In the genomic region with DNA sequence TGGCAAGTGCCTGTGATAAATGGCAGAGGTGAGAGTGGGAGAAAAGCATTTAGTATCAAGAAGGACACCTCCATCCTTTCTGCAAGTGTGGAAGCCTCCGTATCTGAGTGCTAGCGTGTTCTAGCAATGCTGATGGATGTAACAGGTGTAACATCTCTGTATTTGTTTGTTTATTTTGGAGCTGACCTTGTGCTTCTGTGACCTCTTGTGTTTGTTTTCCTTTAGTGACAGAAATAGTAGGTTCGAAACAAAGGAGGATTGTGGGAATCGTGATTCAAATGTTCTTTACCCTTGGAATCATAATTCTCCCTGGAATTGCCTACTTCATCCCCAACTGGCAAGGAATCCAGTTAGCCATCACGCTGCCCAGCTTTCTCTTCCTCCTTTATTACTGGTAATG, we compare ENCODE assay signal across 1 cellular context.
TF ChIP-seq lines count a peak whose summit lies in the region.

No MANE protein-coding gene starts in this region.

TF ChIP-seq in HepG2, 621 proteins besides CTCF, POLR2A, EP300 and RAD21 (continued from another document and continues in another):
- TF ChIP-seq HMG20A (CRISPR knock-in tag; IDR thresholded peaks at IDR 0.05; ENCODE audit: borderline replicate concordance), result peak; percentile 48; the same call in 1 of the 2 replicates
- TF ChIP-seq ZNF724P (CRISPR knock-in tag; IDR thresholded peaks at IDR 0.05; ENCODE audit: borderline replicate concordance), result no peak
- peak; percentile 67; the same call in 1 of the 2 replicates for TF ChIP-seq FOXA3 (CRISPR knock-in tag; IDR thresholded peaks at IDR 0.05)
- TF ChIP-seq ZNF546 (CRISPR knock-in tag; conservative IDR thresholded peaks at IDR 0.05), result no peak
- no peak for TF ChIP-seq ZNF230 (CRISPR knock-in tag; IDR thresholded peaks at IDR 0.05)
- no peak for TF ChIP-seq HDAC2 (CRISPR knock-in tag; IDR thresholded peaks at IDR 0.05)
- TF ChIP-seq CSRNP1 (CRISPR knock-in tag; IDR thresholded peaks at IDR 0.05), result no peak
- no peak for TF ChIP-seq SIX4 (CRISPR knock-in tag; IDR thresholded peaks at IDR 0.05)
- TF ChIP-seq SIN3A (IDR thresholded peaks at IDR 0.05; ENCODE audit: borderline replicate concordance, low read depth, low read length), result no peak
- TF ChIP-seq NR2F1 (CRISPR knock-in tag; IDR thresholded peaks at IDR 0.05), result peak; percentile 51 to 76; a peak in 3 of 4 replicates
- TF ChIP-seq NR3C1 (CRISPR knock-in tag; IDR thresholded peaks at IDR 0.05), result no peak
- TF ChIP-seq NR2F6 (IDR thresholded peaks at IDR 0.05), result peak; percentile 37; the same call in 1 of the 2 replicates
- peak; percentile 43; the same call in 1 of the 2 replicates for TF ChIP-seq NR2F6 (CRISPR knock-in tag; IDR thresholded peaks at IDR 0.05)
- TF ChIP-seq, protein P1, sequence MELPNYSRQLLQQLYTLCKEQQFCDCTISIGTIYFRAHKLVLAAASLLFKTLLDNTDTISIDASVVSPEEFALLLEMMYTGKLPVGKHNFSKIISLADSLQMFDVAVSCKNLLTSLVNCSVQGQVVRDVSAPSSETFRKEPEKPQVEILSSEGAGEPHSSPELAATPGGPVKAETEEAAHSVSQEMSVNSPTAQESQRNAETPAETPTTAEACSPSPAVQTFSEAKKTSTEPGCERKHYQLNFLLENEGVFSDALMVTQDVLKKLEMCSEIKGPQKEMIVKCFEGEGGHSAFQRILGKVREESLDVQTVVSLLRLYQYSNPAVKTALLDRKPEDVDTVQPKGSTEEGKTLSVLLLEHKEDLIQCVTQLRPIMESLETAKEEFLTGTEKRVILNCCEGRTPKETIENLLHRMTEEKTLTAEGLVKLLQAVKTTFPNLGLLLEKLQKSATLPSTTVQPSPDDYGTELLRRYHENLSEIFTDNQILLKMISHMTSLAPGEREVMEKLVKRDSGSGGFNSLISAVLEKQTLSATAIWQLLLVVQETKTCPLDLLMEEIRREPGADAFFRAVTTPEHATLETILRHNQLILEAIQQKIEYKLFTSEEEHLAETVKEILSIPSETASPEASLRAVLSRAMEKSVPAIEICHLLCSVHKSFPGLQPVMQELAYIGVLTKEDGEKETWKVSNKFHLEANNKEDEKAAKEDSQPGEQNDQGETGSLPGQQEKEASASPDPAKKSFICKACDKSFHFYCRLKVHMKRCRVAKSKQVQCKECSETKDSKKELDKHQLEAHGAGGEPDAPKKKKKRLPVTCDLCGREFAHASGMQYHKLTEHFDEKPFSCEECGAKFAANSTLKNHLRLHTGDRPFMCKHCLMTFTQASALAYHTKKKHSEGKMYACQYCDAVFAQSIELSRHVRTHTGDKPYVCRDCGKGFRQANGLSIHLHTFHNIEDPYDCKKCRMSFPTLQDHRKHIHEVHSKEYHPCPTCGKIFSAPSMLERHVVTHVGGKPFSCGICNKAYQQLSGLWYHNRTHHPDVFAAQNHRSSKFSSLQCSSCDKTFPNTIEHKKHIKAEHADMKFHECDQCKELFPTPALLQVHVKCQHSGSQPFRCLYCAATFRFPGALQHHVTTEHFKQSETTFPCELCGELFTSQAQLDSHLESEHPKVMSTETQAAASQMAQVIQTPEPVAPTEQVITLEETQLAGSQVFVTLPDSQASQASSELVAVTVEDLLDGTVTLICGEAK (IDR thresholded peaks at IDR 0.05), result no peak
- TF ChIP-seq, protein P1 (CRISPR knock-in tag; IDR thresholded peaks at IDR 0.05), result no peak
- no peak for TF ChIP-seq ADNP (CRISPR knock-in tag; IDR thresholded peaks at IDR 0.05)
- TF ChIP-seq MEF2D (CRISPR knock-in tag; IDR thresholded peaks at IDR 0.05), result 0 out of 2 replicates have a peak, but pooled peaks have one; percentile 24
- TF ChIP-seq ARNTL (CRISPR knock-in tag; IDR thresholded peaks at IDR 0.05), result no peak
- no peak for TF ChIP-seq SAP130 (CRISPR knock-in tag; IDR thresholded peaks at IDR 0.05; ENCODE audit: low read depth)
- TF ChIP-seq ZNF33A (CRISPR knock-in tag; IDR thresholded peaks at IDR 0.05; ENCODE audit: borderline replicate concordance), result no peak
- TF ChIP-seq ZNF335 (CRISPR knock-in tag; IDR thresholded peaks at IDR 0.05), result no peak
- TF ChIP-seq PCBP1 (IDR thresholded peaks at IDR 0.05; ENCODE audit: borderline replicate concordance, low read depth, low read length), result no peak
- no peak for TF ChIP-seq ZNF556 (CRISPR knock-in tag; IDR thresholded peaks at IDR 0.05; ENCODE audit: borderline replicate concordance)
- TF ChIP-seq NFE2 (CRISPR knock-in tag; IDR thresholded peaks at IDR 0.05), result no peak
- TF ChIP-seq ZNF18 (CRISPR knock-in tag; IDR thresholded peaks at IDR 0.05; ENCODE audit: insufficient replicate concordance), result no peak
- TF ChIP-seq MEIS2 (CRISPR knock-in tag; IDR thresholded peaks at IDR 0.05), result no peak
- TF ChIP-seq, protein P2, sequence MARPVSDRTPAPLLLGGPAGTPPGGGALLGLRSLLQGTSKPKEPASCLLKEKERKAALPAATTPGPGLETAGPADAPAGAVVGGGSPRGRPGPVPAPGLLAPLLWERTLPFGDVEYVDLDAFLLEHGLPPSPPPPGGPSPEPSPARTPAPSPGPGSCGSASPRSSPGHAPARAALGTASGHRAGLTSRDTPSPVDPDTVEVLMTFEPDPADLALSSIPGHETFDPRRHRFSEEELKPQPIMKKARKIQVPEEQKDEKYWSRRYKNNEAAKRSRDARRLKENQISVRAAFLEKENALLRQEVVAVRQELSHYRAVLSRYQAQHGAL (CRISPR knock-in tag; IDR thresholded peaks at IDR 0.05; ENCODE audit: not compliant biosample characterization), result no peak
- TF ChIP-seq, protein P3, sequence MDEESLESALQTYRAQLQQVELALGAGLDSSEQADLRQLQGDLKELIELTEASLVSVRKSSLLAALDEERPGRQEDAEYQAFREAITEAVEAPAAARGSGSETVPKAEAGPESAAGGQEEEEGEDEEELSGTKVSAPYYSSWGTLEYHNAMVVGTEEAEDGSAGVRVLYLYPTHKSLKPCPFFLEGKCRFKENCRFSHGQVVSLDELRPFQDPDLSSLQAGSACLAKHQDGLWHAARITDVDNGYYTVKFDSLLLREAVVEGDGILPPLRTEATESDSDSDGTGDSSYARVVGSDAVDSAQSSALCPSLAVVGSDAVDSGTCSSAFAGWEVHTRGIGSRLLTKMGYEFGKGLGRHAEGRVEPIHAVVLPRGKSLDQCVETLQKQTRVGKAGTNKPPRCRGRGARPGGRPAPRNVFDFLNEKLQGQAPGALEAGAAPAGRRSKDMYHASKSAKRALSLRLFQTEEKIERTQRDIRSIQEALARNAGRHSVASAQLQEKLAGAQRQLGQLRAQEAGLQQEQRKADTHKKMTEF (CRISPR knock-in tag; IDR thresholded peaks at IDR 0.05), result no peak
- TF ChIP-seq, protein P4, sequence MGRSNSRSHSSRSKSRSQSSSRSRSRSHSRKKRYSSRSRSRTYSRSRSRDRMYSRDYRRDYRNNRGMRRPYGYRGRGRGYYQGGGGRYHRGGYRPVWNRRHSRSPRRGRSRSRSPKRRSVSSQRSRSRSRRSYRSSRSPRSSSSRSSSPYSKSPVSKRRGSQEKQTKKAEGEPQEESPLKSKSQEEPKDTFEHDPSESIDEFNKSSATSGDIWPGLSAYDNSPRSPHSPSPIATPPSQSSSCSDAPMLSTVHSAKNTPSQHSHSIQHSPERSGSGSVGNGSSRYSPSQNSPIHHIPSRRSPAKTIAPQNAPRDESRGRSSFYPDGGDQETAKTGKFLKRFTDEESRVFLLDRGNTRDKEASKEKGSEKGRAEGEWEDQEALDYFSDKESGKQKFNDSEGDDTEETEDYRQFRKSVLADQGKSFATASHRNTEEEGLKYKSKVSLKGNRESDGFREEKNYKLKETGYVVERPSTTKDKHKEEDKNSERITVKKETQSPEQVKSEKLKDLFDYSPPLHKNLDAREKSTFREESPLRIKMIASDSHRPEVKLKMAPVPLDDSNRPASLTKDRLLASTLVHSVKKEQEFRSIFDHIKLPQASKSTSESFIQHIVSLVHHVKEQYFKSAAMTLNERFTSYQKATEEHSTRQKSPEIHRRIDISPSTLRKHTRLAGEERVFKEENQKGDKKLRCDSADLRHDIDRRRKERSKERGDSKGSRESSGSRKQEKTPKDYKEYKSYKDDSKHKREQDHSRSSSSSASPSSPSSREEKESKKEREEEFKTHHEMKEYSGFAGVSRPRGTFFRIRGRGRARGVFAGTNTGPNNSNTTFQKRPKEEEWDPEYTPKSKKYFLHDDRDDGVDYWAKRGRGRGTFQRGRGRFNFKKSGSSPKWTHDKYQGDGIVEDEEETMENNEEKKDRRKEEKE (IDR thresholded peaks at IDR 0.05), result no peak
- TF ChIP-seq SUZ12 (IDR thresholded peaks at IDR 0.05; ENCODE audit: low read depth, low read length), result no peak
- TF ChIP-seq, protein P5, sequence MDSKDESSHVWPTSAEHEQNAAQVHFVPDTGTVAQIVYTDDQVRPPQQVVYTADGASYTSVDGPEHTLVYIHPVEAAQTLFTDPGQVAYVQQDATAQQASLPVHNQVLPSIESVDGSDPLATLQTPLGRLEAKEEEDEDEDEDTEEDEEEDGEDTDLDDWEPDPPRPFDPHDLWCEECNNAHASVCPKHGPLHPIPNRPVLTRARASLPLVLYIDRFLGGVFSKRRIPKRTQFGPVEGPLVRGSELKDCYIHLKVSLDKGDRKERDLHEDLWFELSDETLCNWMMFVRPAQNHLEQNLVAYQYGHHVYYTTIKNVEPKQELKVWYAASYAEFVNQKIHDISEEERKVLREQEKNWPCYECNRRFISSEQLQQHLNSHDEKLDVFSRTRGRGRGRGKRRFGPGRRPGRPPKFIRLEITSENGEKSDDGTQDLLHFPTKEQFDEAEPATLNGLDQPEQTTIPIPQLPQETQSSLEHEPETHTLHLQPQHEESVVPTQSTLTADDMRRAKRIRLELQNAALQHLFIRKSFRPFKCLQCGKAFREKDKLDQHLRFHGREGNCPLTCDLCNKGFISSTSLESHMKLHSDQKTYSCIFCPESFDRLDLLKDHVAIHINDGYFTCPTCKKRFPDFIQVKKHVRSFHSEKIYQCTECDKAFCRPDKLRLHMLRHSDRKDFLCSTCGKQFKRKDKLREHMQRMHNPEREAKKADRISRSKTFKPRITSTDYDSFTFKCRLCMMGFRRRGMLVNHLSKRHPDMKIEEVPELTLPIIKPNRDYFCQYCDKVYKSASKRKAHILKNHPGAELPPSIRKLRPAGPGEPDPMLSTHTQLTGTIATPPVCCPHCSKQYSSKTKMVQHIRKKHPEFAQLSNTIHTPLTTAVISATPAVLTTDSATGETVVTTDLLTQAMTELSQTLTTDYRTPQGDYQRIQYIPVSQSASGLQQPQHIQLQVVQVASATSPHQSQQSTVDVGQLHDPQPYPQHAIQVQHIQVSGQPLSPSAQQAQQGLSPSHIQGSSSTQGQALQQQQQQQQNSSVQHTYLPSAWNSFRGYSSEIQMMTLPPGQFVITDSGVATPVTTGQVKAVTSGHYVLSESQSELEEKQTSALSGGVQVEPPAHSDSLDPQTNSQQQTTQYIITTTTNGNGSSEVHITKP (CRISPR knock-in tag; IDR thresholded peaks at IDR 0.05; ENCODE audit: low read depth), result no peak
- TF ChIP-seq ZFP36L2 (CRISPR knock-in tag; IDR thresholded peaks at IDR 0.05), result no peak
- TF ChIP-seq, protein P6, sequence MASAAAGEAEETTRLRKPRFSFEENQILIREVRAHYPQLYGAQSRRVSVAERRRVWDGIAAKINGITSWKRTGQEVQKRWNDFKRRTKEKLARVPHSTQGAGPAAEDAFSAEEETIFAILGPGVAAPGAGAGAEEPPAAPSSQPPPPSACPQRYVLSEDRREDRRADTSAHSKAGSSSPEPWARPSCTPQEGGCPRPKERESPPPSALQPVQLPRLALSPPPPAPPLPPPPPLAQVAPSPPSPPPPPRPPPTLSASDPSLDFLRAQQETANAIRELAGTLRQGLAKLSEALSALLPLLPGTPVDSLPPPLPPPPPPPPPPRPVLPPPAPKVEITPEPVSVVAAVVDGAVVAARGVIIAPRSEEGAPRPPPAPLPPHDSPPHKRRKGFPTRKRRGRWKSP (CRISPR knock-in tag; IDR thresholded peaks at IDR 0.05), result no peak
- TF ChIP-seq SRF (IDR thresholded peaks at IDR 0.05; ENCODE audit: low read depth, low read length), result no peak
- no peak for TF ChIP-seq ZNF589 (CRISPR knock-in tag; conservative IDR thresholded peaks at IDR 0.05)
- 0 out of 2 replicates have a peak, but pooled peaks have one; percentile 9 for TF ChIP-seq RARA (CRISPR knock-in tag; IDR thresholded peaks at IDR 0.05)
